Comparison of ENCODE assay signal across 1 cellular context in genomic region chr9:132324425-132324824, GRCh38.
TF ChIP-seq lines count a peak whose summit lies in the region.

No MANE protein-coding gene starts in this region.

TF ChIP-seq in K562, 482 proteins besides CTCF, POLR2A, EP300 and RAD21 (continued from another document):
- TF ChIP-seq GTF2B (IDR thresholded peaks at IDR 0.05; ENCODE audit: extremely low read depth, insufficient read length) (no peak), SMARCE1 (IDR thresholded peaks at IDR 0.05) (0 out of 2 replicates have a peak, but pooled peaks have one; percentile 36), ZNF12 (CRISPR knock-in tag; IDR thresholded peaks at IDR 0.05) (no peak), ZNF408 (CRISPR knock-in tag; IDR thresholded peaks at IDR 0.05; ENCODE audit: low read depth) (no peak), ZSCAN29 (IDR thresholded peaks at IDR 0.05) (no peak), SMAD4 (CRISPR knock-in tag; conservative IDR thresholded peaks at IDR 0.05) (no peak), ZNF444 (CRISPR knock-in tag; IDR thresholded peaks at IDR 0.05) (no peak), NKRF (IDR thresholded peaks at IDR 0.05; ENCODE audit: borderline replicate concordance) (no peak), POLR2AphosphoS2 (IDR thresholded peaks at IDR 0.05; ENCODE audit: low read length) (peak; percentile 77), TCF3 (CRISPR knock-in tag; IDR thresholded peaks at IDR 0.05) (peak; percentile 62), ZNF592 (IDR thresholded peaks at IDR 0.05) (no peak), CHAMP1 (IDR thresholded peaks at IDR 0.05) (no peak), SOX6 (IDR thresholded peaks at IDR 0.05) (peak; percentile 92), ZNF282 (CRISPR knock-in tag; IDR thresholded peaks at IDR 0.05) (no peak), TGIF2 (CRISPR knock-in tag; IDR thresholded peaks at IDR 0.05) (no peak), L3MBTL2 (IDR thresholded peaks at IDR 0.05) (0 out of 2 replicates have a peak, but pooled peaks have one; percentile 30), MAFK (IDR thresholded peaks at IDR 0.05; ENCODE audit: low read length) (no peak), HES1 (IDR thresholded peaks at IDR 0.05; ENCODE audit: low read depth) (no peak), CTBP1 (IDR thresholded peaks at IDR 0.05; ENCODE audit: borderline replicate concordance) (peak; percentile 30; the same call in 1 of the 2 replicates), SMARCA4 (IDR thresholded peaks at IDR 0.05) (0 out of 2 replicates have a peak, but pooled peaks have one; percentile 46), ZFPM2 (CRISPR knock-in tag; IDR thresholded peaks at IDR 0.05) (no peak), SNIP1 (IDR thresholded peaks at IDR 0.05; ENCODE audit: low read depth) (no peak), NR4A1 (CRISPR knock-in tag; IDR thresholded peaks at IDR 0.05) (no peak), NR4A1 (tag; IDR thresholded peaks at IDR 0.05) (no peak), ATF7 (IDR thresholded peaks at IDR 0.05) (no peak), CBFA2T3 (IDR thresholded peaks at IDR 0.05) (peak; percentile 89)
